In genomic region chr1:8706995-8707396, GRCh38 we compare ENCODE assay signal across 8 cellular contexts.
DNase-seq lines count a peak whose midpoint lies in the region; ATAC-seq and TF ChIP-seq lines count a peak whose summit lies in the region.

No MANE protein-coding gene starts in this region.

- TF ChIP-seq CTCF in nephron (IDR thresholded peaks at IDR 0.05; ENCODE audit: unreplicated experiment in 3 of 3) (no peak), breast epithelium (IDR thresholded peaks at IDR 0.05) (no peak)

- H3K9me3 Mint-ChIP-seq in nephron, result no peaks in the 10 kb centered on the region

- H3K4me1 Mint-ChIP-seq in nephron, result peaks cover 66% of the 10 kb centered on the region

- no peaks in the 10 kb centered on the region for H3K27me3 ChIP-seq in breast epithelium

- TF ChIP-seq POLR2A in breast epithelium (IDR thresholded peaks at IDR 0.05), result no peak

- H3K4me3 Mint-ChIP-seq in nephron, result peak overlapping the region; percentile 1 to 16 (median 13)

- no peaks in the 10 kb centered on the region for H3K27me3 Mint-ChIP-seq in nephron (ENCODE audit: low read depth)

- no peaks in the 10 kb centered on the region for H3K36me3 ChIP-seq in breast epithelium

- intact Hi-C loops in breast epithelium (cut with DNase I; ENCODE audit: low total_unique reads), result no loop called here

- peaks cover 0 to 3% of the 10 kb centered on the region in 2 donors for H3K4me1 ChIP-seq in breast epithelium

- no peak for ATAC-seq in GM21390 (IDR thresholded peaks at IDR 0.05; ENCODE audit: unreplicated experiment)

- H3K9me3 ChIP-seq in breast epithelium, result no peaks in the 10 kb centered on the region

- DNase-seq in DMS79 treated with DMSO at 0.1 percent for 48 hours (lab: John Stamatoyannopoulos, UW), result peak; percentile 96
- peak; percentile 95 for DNase-seq in NCI-H2081 treated with DMSO at 0.1 percent for 48 hours (lab: John Stamatoyannopoulos, UW)
- DNase-seq in astrocyte of the hippocampus (ENCODE audit: low read depth, low spot score), result peak; percentile 73
- no peak for DNase-seq in cortex of kidney (lab: John Stamatoyannopoulos, UW)
- no peak for DNase-seq in breast epithelium (ENCODE audit: low spot score in 2 of 2)
- no peak for DNase-seq in activated CD4-positive, CD25-positive, alpha-beta regulatory T cell treated with anti-CD3 and anti-CD28 coated beads, Interleukin-2, amount 50 U/mL, for 72 hours

- H3K36me3 Mint-ChIP-seq in nephron (ENCODE audit: low read depth), result peaks cover 4% of the 10 kb centered on the region

- peak overlapping the region; percentile 50 to 84 (median 78) for H3K27ac Mint-ChIP-seq in nephron

- no peak overlapping the region for H3K4me3 ChIP-seq in breast epithelium

- H3K27ac ChIP-seq in breast epithelium, result peak overlapping the region in 1 of 2 donors; percentile 4

Comparison
In these comparisons a context has a peak if more than half of its experiments do, and no peak if none do; other contexts are left out.
1. DNase-seq: peak in DMS79 treated with DMSO at 0.1 percent for 48 hours (single experiment), NCI-H2081 treated with DMSO at 0.1 percent for 48 hours (single experiment) and astrocyte of the hippocampus (single experiment); none in cortex of kidney (single experiment), breast epithelium (0 of 2) and activated CD4-positive, CD25-positive, alpha-beta regulatory T cell treated with anti-CD3 and anti-CD28 coated beads, Interleukin-2, amount 50 U/mL, for 72 hours (single experiment).